In genomic region chr12:120218680-120219606, GRCh38 we compare ENCODE assay signal across 1 cellular context.
TF ChIP-seq lines count a peak whose summit lies in the region.

No MANE protein-coding gene starts in this region.

TF ChIP-seq in K562, 482 proteins besides CTCF, POLR2A, EP300 and RAD21:
- peak; percentile 83 for TF ChIP-seq BCOR (IDR thresholded peaks at IDR 0.05)
- TF ChIP-seq ELK1 (CRISPR knock-in tag; IDR thresholded peaks at IDR 0.05), result no peak
- TF ChIP-seq ELF2 (CRISPR knock-in tag; IDR thresholded peaks at IDR 0.05), result no peak
- TF ChIP-seq HCFC1 (IDR thresholded peaks at IDR 0.05; ENCODE audit: low read depth, low read length), result no peak
- no peak for TF ChIP-seq MIER1 (IDR thresholded peaks at IDR 0.05; ENCODE audit: low read depth)
- no peak for TF ChIP-seq ZNF121 (CRISPR knock-in tag; conservative IDR thresholded peaks at IDR 0.05)
- no peak for TF ChIP-seq SIRT6 (IDR thresholded peaks at IDR 0.05; ENCODE audit: low read depth, low read length)
- no peak for TF ChIP-seq HDAC6 (IDR thresholded peaks at IDR 0.05; ENCODE audit: low read depth, low read length)
- no peak for TF ChIP-seq MTA2 (IDR thresholded peaks at IDR 0.05; ENCODE audit: low read depth)
- no peak for TF ChIP-seq PTTG1 (tag; IDR thresholded peaks at IDR 0.05; ENCODE audit: low read depth)
- TF ChIP-seq CBX1 (IDR thresholded peaks at IDR 0.05; ENCODE audit: low read depth), result 0 out of 2 replicates have a peak, but pooled peaks have one; percentile 69
- no peak for TF ChIP-seq AFF4 (CRISPR knock-in tag; IDR thresholded peaks at IDR 0.05)
- no peak for TF ChIP-seq FOXK1 (CRISPR knock-in tag; IDR thresholded peaks at IDR 0.05; ENCODE audit: borderline replicate concordance)
- TF ChIP-seq PHTF2 (CRISPR knock-in tag; IDR thresholded peaks at IDR 0.05), result no peak
- TF ChIP-seq NR1H2 (CRISPR knock-in tag; IDR thresholded peaks at IDR 0.05), result no peak
- 0 out of 2 replicates have a peak, but pooled peaks have one; percentile 43 for TF ChIP-seq SMARCA5 (IDR thresholded peaks at IDR 0.05)
- no peak for TF ChIP-seq NCOR1 (IDR thresholded peaks at IDR 0.05)
- TF ChIP-seq XRCC3 (IDR thresholded peaks at IDR 0.05), result no peak
- TF ChIP-seq ZNF436 (CRISPR knock-in tag; IDR thresholded peaks at IDR 0.05), result no peak
- TF ChIP-seq ZNF398 (CRISPR knock-in tag; IDR thresholded peaks at IDR 0.05), result no peak
- no peak for TF ChIP-seq L3MBTL2 (IDR thresholded peaks at IDR 0.05)
- TF ChIP-seq GABPB1 (CRISPR knock-in tag; IDR thresholded peaks at IDR 0.05), result no peak
- TF ChIP-seq MLX (CRISPR knock-in tag; conservative IDR thresholded peaks at IDR 0.05), result no peak
- no peak for TF ChIP-seq ZNF354B (CRISPR knock-in tag; IDR thresholded peaks at IDR 0.05)
- peak; percentile 52 for TF ChIP-seq POLR2G (IDR thresholded peaks at IDR 0.05; ENCODE audit: low read depth, low read length)
- TF ChIP-seq ESRRA (IDR thresholded peaks at IDR 0.05; ENCODE audit: borderline replicate concordance, low read depth), result peak; percentile 93
- no peak for TF ChIP-seq TAL1 (IDR thresholded peaks at IDR 0.05)
- peak; percentile 89 for TF ChIP-seq ADNP (tag; IDR thresholded peaks at IDR 0.05)
- no peak for TF ChIP-seq RNF219 (CRISPR knock-in tag; IDR thresholded peaks at IDR 0.05)
- no peak for TF ChIP-seq ZNF584 (CRISPR knock-in tag; IDR thresholded peaks at IDR 0.05; ENCODE audit: low read depth)
- peak in 1 of 2 experiments; percentile 48; a peak in 1 of 4 replicates for TF ChIP-seq RCOR1 (IDR thresholded peaks at IDR 0.05; ENCODE audit: borderline replicate concordance in 1 of 2, low read depth in 2 of 2, low read length in 2 of 2)
- TF ChIP-seq RBM25 (IDR thresholded peaks at IDR 0.05; ENCODE audit: low read depth, low read length, severe bottlenecking), result peak; percentile 81
- no peak for TF ChIP-seq E2F3 (CRISPR knock-in tag; IDR thresholded peaks at IDR 0.05)
- no peak for TF ChIP-seq NR2C2 (CRISPR knock-in tag; IDR thresholded peaks at IDR 0.05)
- TF ChIP-seq NR2C2 (tag; IDR thresholded peaks at IDR 0.05), result no peak
- no peak for TF ChIP-seq EZH2 (IDR thresholded peaks at IDR 0.05; ENCODE audit: borderline replicate concordance, low read depth, low read length)
- peak; percentile 37 to 74; a peak in 2 of 4 replicates for TF ChIP-seq KDM1A (IDR thresholded peaks at IDR 0.05)
- TF ChIP-seq PBX2 (CRISPR knock-in tag; IDR thresholded peaks at IDR 0.05; ENCODE audit: low read depth), result no peak
- no peak for TF ChIP-seq PBX2 (tag; conservative IDR thresholded peaks at IDR 0.05; ENCODE audit: low read depth)
- TF ChIP-seq CREBBP (IDR thresholded peaks at IDR 0.05; ENCODE audit: low read depth, low read length), result no peak
- no peak for TF ChIP-seq ZNF431 (CRISPR knock-in tag; IDR thresholded peaks at IDR 0.05)
